Comparison of ENCODE assay signal across 8 cellular contexts in the genomic region with DNA sequence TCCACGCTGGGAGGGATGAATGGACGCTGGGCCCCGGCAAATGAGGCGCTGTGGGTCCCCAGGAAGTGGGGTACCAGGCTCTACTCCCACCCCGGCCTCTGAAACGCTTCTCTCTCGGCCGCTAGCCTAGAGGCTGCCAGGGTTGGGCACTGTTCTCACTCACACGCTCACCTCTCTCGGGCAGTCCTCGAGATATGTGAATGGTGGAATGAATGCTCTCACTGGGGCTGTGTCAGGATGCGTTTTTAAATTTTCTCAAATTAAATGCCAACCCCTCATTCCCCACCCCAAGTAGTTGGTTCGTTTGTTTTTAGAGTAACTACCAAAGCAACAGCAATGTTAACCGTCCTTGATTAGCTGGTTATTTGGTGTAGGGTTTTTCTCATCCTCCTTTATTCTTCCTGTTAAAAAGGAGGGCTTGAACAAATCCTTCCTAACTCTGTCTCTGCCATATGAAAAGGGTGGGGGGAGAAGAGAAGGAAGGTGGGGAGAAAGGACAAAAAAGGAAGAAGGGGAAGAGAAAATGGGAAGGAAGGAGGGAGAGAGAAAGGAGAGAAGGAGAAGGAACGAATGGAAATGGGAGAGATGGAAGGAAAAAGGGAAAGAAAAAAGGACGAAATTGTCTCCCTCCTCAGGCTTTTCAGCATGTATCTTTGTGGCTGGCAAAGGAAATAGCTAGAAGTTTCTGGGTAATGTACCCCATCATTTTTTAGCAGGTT. TPM values are rescaled to one million over a fixed set of nuclear protein-coding genes. Genes with fewer than 3 reads are reported as not detected.
DNase-seq lines count a peak whose midpoint lies in the region; ATAC-seq and TF ChIP-seq lines count a peak whose summit lies in the region.

No MANE protein-coding gene starts in this region.

- no peak for TF ChIP-seq CTCF in testis (IDR thresholded peaks at IDR 0.05)

- peaks cover 48 to 54% of the 10 kb centered on the region in 2 donors for H3K27me3 Mint-ChIP-seq in CD4-positive, alpha-beta memory T cell
- H3K27me3 Mint-ChIP-seq in T-helper 17 cell, result peaks cover 76% of the 10 kb centered on the region

- intact Hi-C loops in CD4-positive, alpha-beta memory T cell (cut with micrococcal nuclease), result loop anchor here (5.0 kb wide), 2 partner anchors 106 to 289 kb away; a partner anchor contains a TSS
- intact Hi-C loops in testis (cut with DNase I; ENCODE audit: low total_unique reads), result loop anchor here (5.0 to 10.0 kb wide), 3 partner anchors 49 to 1026 kb away; no protein-coding TSS in a partner anchor

- peaks cover 0 to 3% (median 0%) of the 10 kb centered on the region in 8 donors for H3K9me3 Mint-ChIP-seq in CD4-positive, alpha-beta memory T cell

- H3K4me1 Mint-ChIP-seq in CD4-positive, alpha-beta memory T cell, result peaks cover 28 to 58% (median 42%) of the 10 kb centered on the region in 4 donors
- H3K4me1 Mint-ChIP-seq in T-helper 17 cell, result peaks cover 36% of the 10 kb centered on the region

- POLR2A ChIA-PET in CD4-positive, alpha-beta memory T cell (lab: Charles Lee; ENCODE audit: partially characterized antibody), result interaction anchor here (1.8 kb wide), 1 partner anchor 18 kb away, joined by 3 read pairs; no protein-coding TSS in a partner anchor

- H3K4me3 ChIP-seq in CD4-positive, alpha-beta memory T cell (ENCODE audit: low read length in 2 of 2), result peak overlapping the region in 1 of 2 donors; percentile 46
- peak overlapping the region; percentile 30 for H3K4me3 ChIP-seq in iPS-15b (ENCODE audit: low read depth, low read length)
- H3K4me3 ChIP-seq in testis, result peak overlapping the region; percentile 55 to 73

- no peak for DNase-seq in CD4-positive, alpha-beta memory T cell
- no peak for DNase-seq in T-helper 17 cell
- no peak for DNase-seq in testis
- DNase-seq in hippocampal formation (lab: John Stamatoyannopoulos, UW), result no peak
- DNase-seq in HT-29 (ENCODE audit: low spot score), result no peak
- DNase-seq in NOMO-1 treated with dmso at 0.1 percent for 144 hours (lab: John Stamatoyannopoulos, UW; ENCODE audit: unreplicated experiment), result no peak

- peak overlapping the region in 1 of 7 donors; percentile 96 for H3K27ac Mint-ChIP-seq in CD4-positive, alpha-beta memory T cell
- no peak overlapping the region for H3K27ac Mint-ChIP-seq in T-helper 17 cell

- ATAC-seq in GM21737 (IDR thresholded peaks at IDR 0.05; ENCODE audit: unreplicated experiment), result peak; percentile 4
- no peak for ATAC-seq in T-helper 17 cell

- H3K36me3 Mint-ChIP-seq in CD4-positive, alpha-beta memory T cell, result peaks cover 0 to 7% of the 10 kb centered on the region in 2 donors
- H3K36me3 Mint-ChIP-seq in T-helper 17 cell (ENCODE audit: low read depth), result peaks cover 2% of the 10 kb centered on the region

- H3K4me3 Mint-ChIP-seq in CD4-positive, alpha-beta memory T cell, result peak overlapping the region; percentile 87 to 95 (median 90)
- peak overlapping the region; percentile 94 for H3K4me3 Mint-ChIP-seq in T-helper 17 cell

- no peaks in the 10 kb centered on the region for H3K9me3 ChIP-seq in CD4-positive, alpha-beta memory T cell (ENCODE audit: control insufficient read depth in 1 of 2, low read length in 2 of 2)
- H3K9me3 ChIP-seq in T-helper 17 cell (ENCODE audit: control insufficient read depth, low read length, poor library complexity, severe bottlenecking), result no peaks in the 10 kb centered on the region
- H3K9me3 ChIP-seq in iPS-15b (ENCODE audit: control insufficient read depth, insufficient read depth, low read length), result no peaks in the 10 kb centered on the region
- H3K9me3 ChIP-seq in testis, result no peaks in the 10 kb centered on the region

- no peak overlapping the region for H3K27ac ChIP-seq in CD4-positive, alpha-beta memory T cell (ENCODE audit: low read depth, low read length)
- peak overlapping the region; percentile 72 to 79 for H3K27ac ChIP-seq in testis

- CTCF ChIA-PET in CD4-positive, alpha-beta memory T cell (lab: Charles Lee; ENCODE audit: partially characterized antibody), result interaction anchor here (13.9 kb wide), 1 partner anchor 406 kb away, joined by 406 read pairs; no protein-coding TSS in a partner anchor

- H3K36me3 ChIP-seq in CD4-positive, alpha-beta memory T cell (ENCODE audit: insufficient read depth, low read length), result no peaks in the 10 kb centered on the region
- H3K36me3 ChIP-seq in iPS-15b (ENCODE audit: control insufficient read depth, insufficient read depth, low read length) (no peaks in the 10 kb centered on the region), testis (ENCODE audit: low read depth, missing control alignments) (no peaks in the 10 kb centered on the region)

- H3K4me1 ChIP-seq in CD4-positive, alpha-beta memory T cell (ENCODE audit: insufficient read depth, low read length), result peaks cover 48% of the 10 kb centered on the region
- H3K4me1 ChIP-seq in iPS-15b (ENCODE audit: control insufficient read depth, insufficient read depth, low read length), result peaks cover 5% of the 10 kb centered on the region
- H3K4me1 ChIP-seq in testis, result no peaks in the 10 kb centered on the region

- H3K27me3 ChIP-seq in CD4-positive, alpha-beta memory T cell (ENCODE audit: insufficient read depth, low read length), result peaks cover 22% of the 10 kb centered on the region
- H3K27me3 ChIP-seq in iPS-15b (ENCODE audit: control insufficient read depth, insufficient read depth, low read length), result peaks cover 91% of the 10 kb centered on the region
- no peaks in the 10 kb centered on the region for H3K27me3 ChIP-seq in testis

- no peak overlapping the region for H3K9ac ChIP-seq in iPS-15b (ENCODE audit: low read depth, low read length)

- TF ChIP-seq POLR2A in testis (IDR thresholded peaks at IDR 0.05), result no peak

- whole genome bisulfite sequencing in testis, 2 donors, result 5 to 6% methylated on average over 12 to 16 of the region's 16 CpGs

RNA-seq across cellular contexts. Expression of a gene that starts 1.4 kb away (rescaled TPM):
- 1 to 10 TPM in 1 of 2 experiments, under 1 TPM in 1; 0.35 to 1.4 TPM for total RNA-seq in CD4-positive, alpha-beta memory T cell
- under 1 TPM; 0.12 to 0.18 TPM for polyA plus RNA-seq in CD4-positive, alpha-beta memory T cell
- total RNA-seq in T-helper 17 cell, result 1 to 10 TPM in 1 of 2 donors, not detected in 1; 2.3 TPM
- 10 to 100 TPM; 18.8 to 23.5 TPM for total RNA-seq in testis
- 9.9 TPM for polyA plus RNA-seq in testis (ENCODE audit: insufficient read depth, low read depth, low replicate concordance)
- not detected in 2 replicates for total RNA-seq in HT-29 (2014; rRNA removed; shearing (Covaris generic))

Comparison
In these comparisons a context has a peak if more than half of its experiments do, and no peak if none do; other contexts are left out.
1. RNA of a gene that starts 1.4 kb away (total RNA-seq): 18.8 to 23.5 TPM in testis; 2.3 TPM in T-helper 17 cell, 0.35 to 1.4 TPM in CD4-positive, alpha-beta memory T cell and not detected in HT-29; every median in the first group is over 4 times any median in the second.